34 cellular contexts compared by ENCODE assay signal in the genomic region with DNA sequence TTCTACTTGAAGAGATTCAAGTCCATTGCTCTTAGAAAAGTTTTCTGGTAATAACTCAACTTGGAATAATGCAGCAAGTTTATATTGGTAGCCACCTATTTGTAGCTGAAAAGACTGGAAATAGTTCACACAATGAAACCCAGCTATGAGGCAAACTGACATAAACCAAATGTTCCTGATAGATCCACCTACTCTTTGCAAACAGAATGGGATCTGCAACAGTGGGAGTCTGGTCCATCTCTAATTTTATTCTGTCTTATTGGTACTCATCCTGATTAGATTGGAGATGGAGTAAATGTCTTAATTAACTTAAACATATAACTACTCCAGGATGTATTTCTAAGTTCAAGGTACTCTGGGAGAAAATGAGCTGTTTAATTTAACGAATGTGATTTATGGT.
"Had no signal": no experiment of that assay in that cellular context is flagged by ENCODE, and none has a peak within 500 bp of the region (broad histone marks: within the 10 kb centered on the region; RNA-seq: fewer than 3 reads in every experiment).

No MANE protein-coding gene starts in this region.

- H3K27me3 ChIP-seq: MG63 had no signal

- H3K36me3 ChIP-seq: MG63 had no signal

- H3K4me3 ChIP-seq: MG63 had no signal

- DNase-seq: Karpas-422, Kasumi-1, MG63, MM.1S, MV-4-11, NCI-H1048, NCI-H1092, NCI-H1092 treated with DMSO at 0.1 percent for 48 hours, NCI-H1105, NCI-H1105 treated with DMSO at 0.1 percent for 48 hours, NCI-H1417, NCI-H1417 treated with DMSO at 0.1 percent for 48 hours, NCI-H1436, NCI-H1436 treated with DMSO at 0.1 percent for 48 hours, NCI-H146, NCI-H1694, NCI-H1694 treated with DMSO at 0.1 percent for 48 hours, NCI-H187, NCI-H187 treated with DMSO at 0.1 percent for 48 hours, NCI-H1930, NCI-H2029, NCI-H2029 treated with DMSO at 0.1 percent for 48 hours, NCI-H2081, NCI-H2081 treated with DMSO at 0.1 percent for 48 hours, NCI-H2107, NCI-H2171, NCI-H2171 treated with DMSO at 0.1 percent for 48 hours, NCI-H2227 treated with DMSO at 0.1 percent for 48 hours, NCI-H226, NCI-H345, NCI-H446, NCI-H446 treated with DMSO at 0.1 percent for 48 hours, NCI-H510A, NCI-H510A treated with DMSO at 0.1 percent for 48 hours had no signal

- H3K9me3 ChIP-seq: MG63 had no signal
